25 cellular contexts compared by ENCODE assay signal in the genomic region with DNA sequence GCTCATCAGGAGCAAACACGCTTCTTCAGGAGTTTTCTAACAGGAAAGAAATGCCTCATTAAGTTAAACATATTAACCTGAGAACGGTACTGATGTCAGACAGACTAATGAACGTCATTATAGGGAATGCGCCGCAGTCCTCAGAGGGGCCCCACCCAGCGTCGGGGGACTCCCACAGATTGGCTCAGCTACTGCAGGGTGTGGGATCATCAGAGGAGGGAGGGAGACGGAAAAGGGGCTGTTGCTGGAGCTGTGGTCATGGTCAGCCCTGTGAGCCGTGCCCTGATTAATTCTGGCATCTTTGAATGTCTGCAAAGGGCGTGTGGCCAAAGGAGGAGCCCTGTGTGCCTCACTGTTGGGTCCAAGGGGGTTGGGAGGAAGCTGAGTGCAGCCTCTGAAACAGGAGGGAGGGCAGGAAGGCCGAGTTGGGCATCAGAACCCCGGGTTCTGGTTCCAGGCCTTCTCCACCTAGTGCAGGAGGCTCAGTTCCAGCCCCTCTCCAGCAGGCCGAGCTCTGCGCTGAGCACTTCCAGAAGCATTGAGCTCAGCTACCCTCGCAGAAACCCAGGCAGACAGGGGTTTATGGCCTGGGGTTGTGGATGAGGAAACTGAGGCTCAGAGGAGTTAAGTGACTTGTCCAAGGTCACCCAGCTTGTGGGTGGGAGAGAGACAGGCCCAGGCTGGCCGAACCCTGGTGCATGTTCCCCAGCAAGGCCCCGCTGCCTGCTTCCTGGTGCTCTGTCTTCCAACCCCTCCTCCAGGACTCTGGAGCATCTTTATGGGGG.
DNase-seq lines count a peak whose midpoint lies in the region; ATAC-seq, FAIRE-seq and TF ChIP-seq lines count a peak whose summit lies in the region.
"Had no signal": no experiment of that assay in that cellular context is flagged by ENCODE, and none has a peak within 500 bp of the region (broad histone marks: within the 10 kb centered on the region; RNA-seq: fewer than 3 reads in every experiment).

No MANE protein-coding gene starts in this region.

- H3K4me3 ChIP-seq in endocrine pancreas (ENCODE audit: control insufficient read depth, insufficient read depth, low read length) (peak overlapping the region; percentile 19), osteoblast (ENCODE audit: insufficient read depth, low read length) (no peak overlapping the region)
- H3K4me3 ChIP-seq: dorsolateral prefrontal cortex, mucosa of descending colon, thoracic aorta, uterus had no signal

- H3K9ac ChIP-seq in endocrine pancreas (ENCODE audit: control insufficient read depth, insufficient read depth, low read length): no peak overlapping the region
- H3K9ac ChIP-seq: KMS-11 had no signal

- no peak overlapping the region for H3K27ac ChIP-seq in osteoblast (ENCODE audit: low read depth, low read length)
- H3K27ac ChIP-seq: dorsolateral prefrontal cortex, foreskin keratinocyte, KMS-11, thoracic aorta, uterus had no signal

- no peak for FAIRE-seq in RCC 7860 (lab: Jason Lieb, UNC)
- FAIRE-seq: endothelial cell of umbilical vein had no signal

- no peaks in the 10 kb centered on the region for H3K9me3 ChIP-seq in endocrine pancreas (ENCODE audit: control insufficient read depth, low read length)
- no peaks in the 10 kb centered on the region for H3K9me3 ChIP-seq in osteoblast (ENCODE audit: low read depth, low read length)
- H3K9me3 ChIP-seq: Caco-2, mucosa of descending colon, thoracic aorta, uterus had no signal

- H2AFZ ChIP-seq in osteoblast (ENCODE audit: low read length): no peak overlapping the region

- ATAC-seq in GM18505 (IDR thresholded peaks at IDR 0.05; ENCODE audit: unreplicated experiment): no peak
- no peak for ATAC-seq in HG03039 (IDR thresholded peaks at IDR 0.05; ENCODE audit: unreplicated experiment)
- ATAC-seq: activated CD4-positive, alpha-beta T cell treated with anti-CD3 and anti-CD28 coated beads for 36 hours; activated naive CD8-positive, alpha-beta T cell treated with anti-CD3 and anti-CD28 coated beads, Interleukin-2, amount 50 U/mL, for 24 hours; mucosa of descending colon; SK-N-SH treated with all-trans-retinoic acid at 6 μM for 48 hours had no signal

- H4K20me1 ChIP-seq in osteoblast (ENCODE audit: insufficient read depth, low read length): no peaks in the 10 kb centered on the region

- no peaks in the 10 kb centered on the region for H3K79me2 ChIP-seq in osteoblast (ENCODE audit: insufficient read depth, low read length)

- peak; percentile 44 for DNase-seq in RCC 7860 (ENCODE audit: low spot score)
- DNase-seq in islet precursor cell: peak; percentile 29
- DNase-seq in osteoblast (ENCODE audit: insufficient read length, low spot score, missing footprints): peak; percentile 80
- DNase-seq in NCI-H1417 (lab: John Stamatoyannopoulos, UW): no peak
- no peak for DNase-seq in erythroblast (lab: John Stamatoyannopoulos, UW)
- DNase-seq: activated CD4-positive, alpha-beta T cell treated with anti-CD3 and anti-CD28 coated beads for 36 hours; activated naive CD8-positive, alpha-beta T cell treated with anti-CD3 and anti-CD28 coated beads, Interleukin-2, amount 50 U/mL, for 24 hours; activated T-cell treated with anti-CD3 and anti-CD28 coated beads, Interleukin-2, amount 50 U/mL, for 48 hours; C1 segment of cervical spinal cord; Caco-2; DMS79 treated with DMSO at 0.1 percent for 48 hours; dorsolateral prefrontal cortex; GF-D8; mucosa of descending colon; NCI-H146; T-helper 2 cell; uterus had no signal

- no peak for TF ChIP-seq CTCF in osteoblast (IDR thresholded peaks at IDR 0.05; ENCODE audit: extremely low read depth, low read depth, low read length)

- H3K4me1 ChIP-seq in endocrine pancreas (ENCODE audit: control insufficient read depth, insufficient read depth, low read length): no peaks in the 10 kb centered on the region
- peaks cover 3% of the 10 kb centered on the region for H3K4me1 ChIP-seq in osteoblast (ENCODE audit: insufficient read depth, low read length)
- H3K4me1 ChIP-seq: Caco-2, uterus had no signal

- no peak overlapping the region for H3K4me2 ChIP-seq in osteoblast (ENCODE audit: insufficient read depth, low read length)
- H3K4me2 ChIP-seq: KMS-11 had no signal

- H3K36me3 ChIP-seq in endocrine pancreas (ENCODE audit: control insufficient read depth, insufficient read depth, low read length) (no peaks in the 10 kb centered on the region), osteoblast (ENCODE audit: insufficient read depth, low read length) (no peaks in the 10 kb centered on the region)
- H3K36me3 ChIP-seq: thoracic aorta, uterus had no signal

- H3K27me3 ChIP-seq in endocrine pancreas (ENCODE audit: control insufficient read depth, insufficient read depth, low read length): no peaks in the 10 kb centered on the region
- H3K27me3 ChIP-seq in osteoblast (ENCODE audit: insufficient read depth, low read length): no peaks in the 10 kb centered on the region
- H3K27me3 ChIP-seq: foreskin keratinocyte, uterus had no signal

- no peak for TF ChIP-seq POLR2A in GM18505 (IDR thresholded peaks at IDR 0.05; ENCODE audit: borderline replicate concordance, extremely low read depth, insufficient read depth, insufficient read length)
- TF ChIP-seq POLR2A in erythroblast (IDR thresholded peaks at IDR 0.05; ENCODE audit: low read length): no peak

Comparison
In these comparisons a context has a peak if more than half of its experiments do, and no peak if none do; other contexts are left out.
1. DNase-seq: peak in RCC 7860 (single experiment), islet precursor cell (single experiment) and osteoblast (single experiment); none in NCI-H1417 (0 of 3) and erythroblast (0 of 2).